9 cellular contexts compared by ENCODE assay signal in the genomic region with DNA sequence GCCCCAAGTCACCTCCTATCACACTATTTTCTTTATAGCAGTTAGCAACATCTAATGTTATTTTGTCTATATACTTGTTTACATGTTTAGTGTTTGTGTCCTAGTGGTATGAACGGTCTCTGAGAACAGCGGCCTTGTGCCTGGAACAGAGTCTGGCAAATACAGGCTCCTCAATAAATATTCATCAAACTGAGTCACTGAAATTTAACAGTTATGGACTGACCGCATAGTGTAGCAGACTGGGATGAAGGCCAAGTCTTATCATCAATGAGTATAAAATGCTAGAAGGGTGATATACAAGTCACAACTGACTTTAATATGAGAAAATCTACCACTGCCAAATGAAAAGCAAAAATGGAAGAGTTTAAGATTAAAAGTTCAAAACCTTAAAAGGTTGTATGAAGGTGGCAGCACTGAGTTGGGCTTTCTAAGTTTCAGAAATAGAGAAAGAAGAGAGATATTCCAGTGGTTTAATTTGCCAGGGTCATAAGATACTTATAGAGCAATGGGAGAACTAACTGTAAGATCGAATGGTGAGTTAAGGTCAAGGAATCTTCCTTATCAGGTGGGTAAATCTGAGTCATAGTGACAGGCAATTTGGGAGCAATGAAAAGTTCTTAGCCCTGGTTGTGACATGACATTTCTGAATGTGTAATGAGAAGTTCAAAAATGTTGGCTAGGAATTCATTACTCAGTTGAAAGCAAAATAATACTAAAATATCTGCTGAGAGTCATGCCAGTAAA. TPM values are rescaled to one million over a fixed set of nuclear protein-coding genes. Genes with fewer than 3 reads are reported as not detected.
A peak's percentile ranks its signal among the peaks of the same experiment; 100 is the strongest.
DNase-seq lines count a peak whose midpoint lies in the region; ATAC-seq and TF ChIP-seq lines count a peak whose summit lies in the region.
"Had no signal": no experiment of that assay in that cellular context is flagged by ENCODE, and none has a peak within 500 bp of the region (broad histone marks: within the 10 kb centered on the region; RNA-seq: fewer than 3 reads in every experiment).

No MANE protein-coding gene starts in this region.

- H3K9me2 ChIP-seq in PC-3 (replicated peaks; ENCODE audit: low read length), result no peaks in the 10 kb centered on the region

- TF ChIP-seq EP300 in sigmoid colon (IDR thresholded peaks at IDR 0.05), result no peak

- CTCF ChIA-PET in PC-3 (lab: Charles Lee), result no interaction called here
- CTCF ChIA-PET in CD8-positive, alpha-beta T cell (lab: Charles Lee), result interaction anchor here (1.0 kb wide), 1 partner anchor 114 kb away, joined by 4 read pairs; no protein-coding TSS in a partner anchor

- H3K9ac ChIP-seq in PC-3 (ENCODE audit: low read length), result peak overlapping the region; percentile 60; the same call in 1 of the 2 replicates

- H2AFZ ChIP-seq in PC-3 (ENCODE audit: low read length), result no peak overlapping the region

- peaks cover 38% of the 10 kb centered on the region for H3K4me1 Mint-ChIP-seq in chondrocyte (ENCODE audit: low read depth)
- peaks cover 38% of the 10 kb centered on the region for H3K4me1 Mint-ChIP-seq in CD8-positive, alpha-beta T cell (ENCODE audit: low read depth)

- intact Hi-C loops in PC-3 (cut with micrococcal nuclease), result loop anchor here (5.0 kb wide), 1 partner anchor 34 kb away; the partner anchor contains the start of gene ELOVL6
- intact Hi-C loops in CD8-positive, alpha-beta T cell (cut with DNase I, micrococcal nuclease), result loop anchor here (2.0 to 5.0 kb wide), 2 partner anchors 13 to 34 kb away; partner anchors contain the start of gene ELOVL6 (in 1 of the 2)
- intact Hi-C loops in sigmoid colon (cut with DNase I), result no loop called here

- H3K4me1 ChIP-seq in PC-3 (ENCODE audit: insufficient read depth, low read length) (peaks cover 51% of the 10 kb centered on the region), right atrium auricular region (no peaks in the 10 kb centered on the region), sigmoid colon (no peaks in the 10 kb centered on the region)
- H3K4me1 ChIP-seq in CD8-positive, alpha-beta T cell (ENCODE audit: insufficient read depth, low read length), result peaks cover 28% of the 10 kb centered on the region

- no peaks in the 10 kb centered on the region for H3K9me3 ChIP-seq in PC-3 (ENCODE audit: low read length)
- H3K9me3 ChIP-seq in CD8-positive, alpha-beta T cell (ENCODE audit: low read length), result no peaks in the 10 kb centered on the region
- no peaks in the 10 kb centered on the region for H3K9me3 ChIP-seq in right atrium auricular region
- H3K9me3 ChIP-seq in sigmoid colon, result no peaks in the 10 kb centered on the region

- peak; percentile 92 for DNase-seq in EH (ENCODE audit: low read depth)
- peak; percentile 63 for DNase-seq in PC-3
- no peak for DNase-seq in chondrocyte (ENCODE audit: low spot score)
- no peak for DNase-seq in omental fat pad (ENCODE audit: low spot score)
- DNase-seq in CD8-positive, alpha-beta T cell, result no peak
- DNase-seq in right atrium auricular region (ENCODE audit: low spot score), result no peak
- no peak for DNase-seq in sigmoid colon
- DNase-seq: NCI-H510A treated with DMSO at 0.1 percent for 48 hours had no signal

- ATAC-seq in PC-3, result peak; percentile 19; the same call in 1 of the 2 replicates
- peak; percentile 63 for ATAC-seq in omental fat pad (ENCODE audit: low FRiP score)
- no peak for ATAC-seq in CD8-positive, alpha-beta T cell
- no peak for ATAC-seq in HG02623 (IDR thresholded peaks at IDR 0.05; ENCODE audit: unreplicated experiment)

- no peak for TF ChIP-seq POLR2A in sigmoid colon (IDR thresholded peaks at IDR 0.05)

- H3K79me2 ChIP-seq in PC-3 (ENCODE audit: low read length), result 0 out of 2 replicates have a peak, but pooled peaks cover 2% of the 10 kb centered on the region

- H3K4me2 ChIP-seq in PC-3 (ENCODE audit: low read length), result peak overlapping the region; percentile 38

- H3K36me3 ChIP-seq in PC-3 (ENCODE audit: low read depth, low read length) (no peaks in the 10 kb centered on the region), right atrium auricular region (no peaks in the 10 kb centered on the region), sigmoid colon (no peaks in the 10 kb centered on the region)
- no peaks in the 10 kb centered on the region for H3K36me3 ChIP-seq in CD8-positive, alpha-beta T cell (ENCODE audit: insufficient read depth, low read length)

- H3K36me3 Mint-ChIP-seq in chondrocyte (ENCODE audit: low read depth), result no peaks in the 10 kb centered on the region
- H3K36me3 Mint-ChIP-seq in CD8-positive, alpha-beta T cell, result no peaks in the 10 kb centered on the region

- H3K27ac Mint-ChIP-seq in chondrocyte (ENCODE audit: unreplicated experiment), result peak overlapping the region; percentile 78
- H3K27ac Mint-ChIP-seq in CD8-positive, alpha-beta T cell, result no peak overlapping the region

- 0 out of 2 replicates have a peak, but pooled peaks have one; percentile 23 for TF ChIP-seq CTCF in PC-3 (conservative IDR thresholded peaks at IDR 0.05; ENCODE audit: low read depth, low read length)
- peak; percentile 59 for TF ChIP-seq CTCF in chondrocyte (IDR thresholded peaks at IDR 0.05)
- TF ChIP-seq CTCF in omental fat pad (IDR thresholded peaks at IDR 0.05), result no peak
- no peak for TF ChIP-seq CTCF in CD8-positive, alpha-beta T cell (IDR thresholded peaks at IDR 0.05)
- no peak for TF ChIP-seq CTCF in right atrium auricular region (IDR thresholded peaks at IDR 0.05)
- no peak for TF ChIP-seq CTCF in sigmoid colon (IDR thresholded peaks at IDR 0.05)

- H3K27me3 ChIP-seq in PC-3 (ENCODE audit: low read length) (no peaks in the 10 kb centered on the region), right atrium auricular region (no peaks in the 10 kb centered on the region), sigmoid colon (no peaks in the 10 kb centered on the region)
- no peaks in the 10 kb centered on the region for H3K27me3 ChIP-seq in CD8-positive, alpha-beta T cell (ENCODE audit: insufficient read depth, low read length)

- H3K27ac ChIP-seq in PC-3 (ENCODE audit: low read length), result peak overlapping the region; percentile 92
- H3K27ac ChIP-seq in CD8-positive, alpha-beta T cell (ENCODE audit: low read depth, low read length), result no peak overlapping the region
- H3K27ac ChIP-seq in right atrium auricular region, result no peak overlapping the region
- no peak overlapping the region for H3K27ac ChIP-seq in sigmoid colon

- H3K4me3 Mint-ChIP-seq in chondrocyte (ENCODE audit: unreplicated experiment), result no peak overlapping the region
- H3K4me3 Mint-ChIP-seq in CD8-positive, alpha-beta T cell, result no peak overlapping the region

- H3K27me3 Mint-ChIP-seq in chondrocyte (ENCODE audit: low read depth), result no peaks in the 10 kb centered on the region
- no peaks in the 10 kb centered on the region for H3K27me3 Mint-ChIP-seq in CD8-positive, alpha-beta T cell (ENCODE audit: low read depth)

- POLR2A ChIA-PET in PC-3 (lab: Charles Lee; ENCODE audit: unreplicated experiment), result no interaction called here
- POLR2A ChIA-PET in CD8-positive, alpha-beta T cell (lab: Charles Lee), result no interaction called here

- H3F3A ChIP-seq in PC-3 (ENCODE audit: low read length, unreplicated experiment), result no peaks in the 10 kb centered on the region

- no TSS peak for BruUV-seq in PC-3 (replicated peaks; lab: Mats Ljungman, UMichigan)

- H4K20me1 ChIP-seq in PC-3 (ENCODE audit: low read length), result no peaks in the 10 kb centered on the region

- H3K9me3 Mint-ChIP-seq in chondrocyte (ENCODE audit: low read depth), result no peaks in the 10 kb centered on the region
- peaks cover 2% of the 10 kb centered on the region for H3K9me3 Mint-ChIP-seq in CD8-positive, alpha-beta T cell

- WGBS in sigmoid colon, 2 donors, result 33 to 76% methylated on average over 4 of the region's 4 CpGs

- H3K4me3 ChIP-seq in PC-3 (ENCODE audit: low read length) (no peak overlapping the region), right atrium auricular region (no peak overlapping the region), sigmoid colon (no peak overlapping the region)
- H3K4me3 ChIP-seq in CD8-positive, alpha-beta T cell (ENCODE audit: low read depth, low read length), result no peak overlapping the region

RNA-seq across cellular contexts. Expression of gene ELOVL6, which starts 34.9 kb away (rescaled TPM):
- total RNA-seq in PC-3 (2014; rRNA removed) (2.2 and 4.4 TPM in 2 replicates), chondrocyte (11.0 to 16.0 TPM (median 12.8 TPM) in 3 replicates), omental fat pad (1 to 10 TPM; 2.2 to 5.8 (median 5.0) TPM), right atrium auricular region (1 to 10 TPM; 1.1 TPM), sigmoid colon (1 to 10 TPM; 1.2 to 4.7 (median 2.4) TPM)
- 1 to 10 TPM in 1 of 2 experiments, under 1 TPM in 1; 0.78 to 1.4 TPM for total RNA-seq in CD8-positive, alpha-beta T cell
- 10 to 100 TPM in 2 of 3 donors, 1 to 10 TPM in 1; 5.4 to 43.6 (median 11.1) TPM for polyA plus RNA-seq in sigmoid colon

Comparison
In these comparisons a context has a peak if more than half of its experiments do, and no peak if none do; other contexts are left out.
1. DNase-seq: peak in EH (single experiment) and PC-3 (single experiment); none in chondrocyte (single experiment), omental fat pad (single experiment), CD8-positive, alpha-beta T cell (0 of 7), right atrium auricular region (single experiment) and sigmoid colon (single experiment).
2. ATAC-seq: peak in PC-3 (single experiment) and omental fat pad (single experiment); none in CD8-positive, alpha-beta T cell (single experiment) and HG02623 (single experiment).
3. CTCF ChIP-seq: peak in PC-3 (single experiment) and chondrocyte (single experiment); none in omental fat pad (0 of 3), CD8-positive, alpha-beta T cell (single experiment), right atrium auricular region (0 of 2) and sigmoid colon (0 of 4).